In genomic region chr9:4887556-4887955, GRCh38 we compare ENCODE assay signal across 10 cellular contexts.
DNase-seq lines count a peak whose midpoint lies in the region; ATAC-seq lines count a peak whose summit lies in the region.
"Had no signal": no experiment of that assay in that cellular context is flagged by ENCODE, and none has a peak within 500 bp of the region (broad histone marks: within the 10 kb centered on the region; RNA-seq: fewer than 3 reads in every experiment).

No MANE protein-coding gene starts in this region.

- H3K4me3 ChIP-seq in skeletal muscle cell (ENCODE audit: low read depth, low read length): no peak overlapping the region
- H3K4me3 ChIP-seq: sigmoid colon had no signal

- DNase-seq in GM04504 (ENCODE audit: low read depth) (peak; percentile 57), NCI-H2196 (lab: John Stamatoyannopoulos, UW; ENCODE audit: unreplicated experiment) (peak; percentile 73), fibroblast of gingiva (ENCODE audit: low read depth) (peak; percentile 63), skeletal muscle cell (ENCODE audit: low read depth) (peak; percentile 51), NOMO-1 treated with DMSO at 0.1 percent for 48 hours (lab: John Stamatoyannopoulos, UW; ENCODE audit: unreplicated experiment) (no peak)
- DNase-seq in activated CD4-positive, alpha-beta T cell treated with anti-CD3 and anti-CD28 coated beads for 48 hours: no peak
- DNase-seq in central memory CD4-positive, alpha-beta T cell: no peak
- DNase-seq: DMS153, sigmoid colon had no signal

- no peak for ATAC-seq in GM18519 (IDR thresholded peaks at IDR 0.05; ENCODE audit: low FRiP score, unreplicated experiment)

Comparison
In these comparisons a context has a peak if more than half of its experiments do, and no peak if none do; other contexts are left out.
1. DNase-seq: peak in GM04504 (single experiment), NCI-H2196 (single experiment), fibroblast of gingiva (single experiment) and skeletal muscle cell (single experiment); none in activated CD4-positive, alpha-beta T cell treated with anti-CD3 and anti-CD28 coated beads for 48 hours (single experiment), NOMO-1 treated with DMSO at 0.1 percent for 48 hours (single experiment) and central memory CD4-positive, alpha-beta T cell (single experiment).